In the genomic region with DNA sequence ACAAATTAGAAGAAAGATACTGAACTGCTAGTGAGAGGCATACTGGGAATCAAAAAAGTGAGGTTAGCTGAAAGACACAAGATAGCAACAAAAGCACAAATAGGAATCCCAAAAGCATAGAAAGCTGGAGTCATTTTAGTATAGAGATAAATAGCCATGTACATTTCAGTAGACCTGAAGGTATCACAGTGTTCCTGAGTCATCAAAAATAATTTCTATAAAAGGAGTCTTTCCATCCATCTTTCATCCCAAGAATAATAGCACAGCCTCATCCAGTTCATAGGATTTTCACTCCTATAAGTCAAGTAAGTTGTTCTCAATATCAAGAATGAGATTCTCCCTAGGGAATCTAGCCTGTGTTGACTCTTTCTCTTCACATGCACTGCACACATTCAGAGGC, we compare ENCODE assay signal across 29 cellular contexts.
DNase-seq lines count a peak whose midpoint lies in the region; ATAC-seq, FAIRE-seq and TF ChIP-seq lines count a peak whose summit lies in the region.
"Had no signal": no experiment of that assay in that cellular context is flagged by ENCODE, and none has a peak within 500 bp of the region (broad histone marks: within the 10 kb centered on the region; RNA-seq: fewer than 3 reads in every experiment).

No MANE protein-coding gene starts in this region.

- H3K36me3 ChIP-seq in endodermal cell (ENCODE audit: control insufficient read depth, insufficient read depth, low read length): no peaks in the 10 kb centered on the region
- H3K36me3 ChIP-seq in transverse colon: no peaks in the 10 kb centered on the region
- no peaks in the 10 kb centered on the region for H3K36me3 ChIP-seq in MG63
- H3K36me3 ChIP-seq: esophagus squamous epithelium, Peyer's patch, thyroid gland had no signal

- DNase-seq in A549 (ENCODE audit: low read depth in 1 of 2, low spot score in 1 of 2) (no peak), DMS153 treated with DMSO at 0.1 percent for 48 hours (lab: John Stamatoyannopoulos, UW; ENCODE audit: unreplicated experiment) (peak; percentile 46), NCI-H345 treated with DMSO at 0.1 percent for 48 hours (lab: John Stamatoyannopoulos, UW; ENCODE audit: unreplicated experiment) (peak; percentile 65), endodermal cell (no peak), NCI-H2196 treated with DMSO at 0.1 percent for 48 hours (lab: John Stamatoyannopoulos, UW; ENCODE audit: unreplicated experiment) (no peak), transverse colon (no peak), MG63 (no peak)
- DNase-seq: activated CD4-positive, alpha-beta T cell treated with anti-CD3 and anti-CD28 coated beads for 36 hours; activated gamma-delta T cell treated with Interleukin-2 at 50 U/mL for 16 hours; activated naive CD8-positive, alpha-beta T cell treated with anti-CD3 and anti-CD28 coated beads, Interleukin-2, amount 50 U/mL, for 24 hours; activated T-cell treated with anti-CD3 and anti-CD28 coated beads, Interleukin-2, amount 50 U/mL, for 1 hour; cortex of kidney; esophagus squamous epithelium; KG1; MV-4-11; NCI-H1930; Peyer's patch; stimulated activated naive CD8-positive, alpha-beta T cell treated with anti-CD3 and anti-CD28 coated beads, Interleukin-15, amount 100 ng/mL, for 72 hours; T-helper 1 cell; thyroid gland had no signal

- TF ChIP-seq CTCF in A549 (IDR thresholded peaks at IDR 0.05) (no peak), endodermal cell (conservative IDR thresholded peaks at IDR 0.05) (no peak), transverse colon (IDR thresholded peaks at IDR 0.05) (no peak)

- in situ Hi-C loops in transverse colon (cut with MboI; ENCODE audit: low pct_ligation_motif_present in 1 of 4, low pct_unique_long_range_greater_than_20kb in 1 of 4, low sequenced_read_pairs in 3 of 4): loop anchor here (5.0 to 25.0 kb wide), 5 partner anchors 209 to 489 kb away; a partner anchor contains a TSS

- H3K36me3 Mint-ChIP-seq in endodermal cell (ENCODE audit: low read depth): no peaks in the 10 kb centered on the region
- H3K36me3 Mint-ChIP-seq: CD4-positive, CD25-positive, alpha-beta regulatory T cell; natural killer cell treated with Interleukin-12 subunit alpha and Interleukin-12 subunit beta and Interleukin-15 and Interleukin-18, amount 100 ng/mL, for 72 hours had no signal

- H3K9me3 Mint-ChIP-seq in endodermal cell: no peaks in the 10 kb centered on the region
- H3K9me3 Mint-ChIP-seq: activated naive CD8-positive, alpha-beta T cell treated with anti-CD3 and anti-CD28 coated beads, Interleukin-2, amount 50 U/mL, for 24 hours; CD4-positive, CD25-positive, alpha-beta regulatory T cell; natural killer cell treated with Interleukin-12 subunit alpha and Interleukin-12 subunit beta and Interleukin-15 and Interleukin-18, amount 100 ng/mL, for 72 hours; stimulated activated naive CD8-positive, alpha-beta T cell treated with anti-CD3 and anti-CD28 coated beads, Interleukin-15, amount 100 ng/mL, for 72 hours had no signal

- TF ChIP-seq RAD21 in A549 (conservative IDR thresholded peaks at IDR 0.05 in 1 of 2, IDR thresholded peaks at IDR 0.05 in 1 of 2): no peak

- no peak overlapping the region for H3K27ac Mint-ChIP-seq in endodermal cell
- H3K27ac Mint-ChIP-seq: activated CD4-positive, alpha-beta T cell treated with anti-CD3 and anti-CD28 coated beads for 36 hours; activated naive CD8-positive, alpha-beta T cell treated with anti-CD3 and anti-CD28 coated beads, Interleukin-2, amount 50 U/mL, for 24 hours; CD4-positive, CD25-positive, alpha-beta regulatory T cell; natural killer cell treated with Interleukin-12 subunit alpha and Interleukin-12 subunit beta and Interleukin-15 and Interleukin-18, amount 100 ng/mL, for 72 hours; stimulated activated naive CD8-positive, alpha-beta T cell treated with anti-CD3 and anti-CD28 coated beads, Interleukin-15, amount 100 ng/mL, for 72 hours had no signal

- ATAC-seq in A549 (no peak), HG02852 (IDR thresholded peaks at IDR 0.05; ENCODE audit: unreplicated experiment) (no peak)
- ATAC-seq: activated CD4-positive, alpha-beta T cell treated with anti-CD3 and anti-CD28 coated beads for 36 hours; activated naive CD8-positive, alpha-beta T cell treated with anti-CD3 and anti-CD28 coated beads, Interleukin-2, amount 50 U/mL, for 24 hours; natural killer cell treated with Interleukin-12 subunit alpha and Interleukin-12 subunit beta and Interleukin-15 and Interleukin-18, amount 100 ng/mL, for 72 hours; sciatic nerve; stimulated activated naive CD8-positive, alpha-beta T cell treated with anti-CD3 and anti-CD28 coated beads, Interleukin-15, amount 100 ng/mL, for 72 hours had no signal

- no peak overlapping the region for H3K4me3 Mint-ChIP-seq in endodermal cell
- H3K4me3 Mint-ChIP-seq: activated CD4-positive, alpha-beta T cell treated with anti-CD3 and anti-CD28 coated beads for 36 hours; activated naive CD8-positive, alpha-beta T cell treated with anti-CD3 and anti-CD28 coated beads, Interleukin-2, amount 50 U/mL, for 24 hours; CD4-positive, CD25-positive, alpha-beta regulatory T cell; natural killer cell treated with Interleukin-12 subunit alpha and Interleukin-12 subunit beta and Interleukin-15 and Interleukin-18, amount 100 ng/mL, for 72 hours; stimulated activated naive CD8-positive, alpha-beta T cell treated with anti-CD3 and anti-CD28 coated beads, Interleukin-15, amount 100 ng/mL, for 72 hours had no signal

- POLR2A ChIA-PET in A549 (lab: Yijun Ruan, JAX): no interaction called here

- H3K4me2 ChIP-seq in A549: peak overlapping the region; percentile 21; the same call in 2 of the 3 replicates

- no peak for TF ChIP-seq POLR2A in A549 (IDR thresholded peaks at IDR 0.05; ENCODE audit: low read length)
- TF ChIP-seq POLR2A in transverse colon (IDR thresholded peaks at IDR 0.05): no peak

- TF ChIP-seq EP300 in A549 (IDR thresholded peaks at IDR 0.05) (no peak), transverse colon (IDR thresholded peaks at IDR 0.05; ENCODE audit: low read depth) (no peak)

- no peak overlapping the region for H3K9ac ChIP-seq in endodermal cell (ENCODE audit: extremely low read depth, low read length, poor library complexity, severe bottlenecking)
- H3K9ac ChIP-seq: parathyroid adenoma had no signal

- H3K9me3 ChIP-seq in A549 (no peaks in the 10 kb centered on the region), endodermal cell (ENCODE audit: control insufficient read depth, low read length) (no peaks in the 10 kb centered on the region), transverse colon (no peaks in the 10 kb centered on the region), MG63 (no peaks in the 10 kb centered on the region)
- H3K9me3 ChIP-seq: esophagus squamous epithelium, Peyer's patch, thyroid gland had no signal

- peaks cover 20% of the 10 kb centered on the region for H3K4me1 Mint-ChIP-seq in endodermal cell
- H3K4me1 Mint-ChIP-seq: CD4-positive, CD25-positive, alpha-beta regulatory T cell; stimulated activated naive CD8-positive, alpha-beta T cell treated with anti-CD3 and anti-CD28 coated beads, Interleukin-15, amount 100 ng/mL, for 72 hours had no signal

- H3K4me1 ChIP-seq in A549 (peaks cover 35% of the 10 kb centered on the region), endodermal cell (ENCODE audit: control insufficient read depth, insufficient read depth, low read length) (peaks cover 10% of the 10 kb centered on the region), transverse colon (peaks cover 0 to 19% (median 8%) of the 10 kb centered on the region in 4 donors)
- H3K4me1 ChIP-seq: parathyroid adenoma, thyroid gland had no signal

- H3K4me3 ChIP-seq in A549 (no peak overlapping the region), endodermal cell (ENCODE audit: low read length) (no peak overlapping the region), transverse colon (no peak overlapping the region), MG63 (no peak overlapping the region)
- H3K4me3 ChIP-seq: esophagus squamous epithelium, Peyer's patch, thyroid gland had no signal

- peaks cover 5% of the 10 kb centered on the region for H3K27me3 Mint-ChIP-seq in endodermal cell (ENCODE audit: insufficient read depth)
- H3K27me3 Mint-ChIP-seq: activated naive CD8-positive, alpha-beta T cell treated with anti-CD3 and anti-CD28 coated beads, Interleukin-2, amount 50 U/mL, for 24 hours; stimulated activated naive CD8-positive, alpha-beta T cell treated with anti-CD3 and anti-CD28 coated beads, Interleukin-15, amount 100 ng/mL, for 72 hours had no signal

- intact Hi-C loops in transverse colon (cut with DNase I; ENCODE audit: low total_unique reads): no loop called here

- H3K27ac ChIP-seq in A549 (peak overlapping the region in 1 of 2 experiments; percentile 85; a peak in 4 of 6 replicates), endodermal cell (ENCODE audit: low read depth, low read length) (peak overlapping the region; percentile 42), transverse colon (no peak overlapping the region)
- H3K27ac ChIP-seq: esophagus squamous epithelium, parathyroid adenoma, Peyer's patch, thyroid gland had no signal

- FAIRE-seq in A549 (lab: Jason Lieb, UNC): no peak
- FAIRE-seq: bronchial epithelial cell, D721Med, G401.6, islet of Langerhans had no signal

- H3K27me3 ChIP-seq in endodermal cell (ENCODE audit: control insufficient read depth, insufficient read depth, low read length, poor library complexity, severe bottlenecking) (no peaks in the 10 kb centered on the region), transverse colon (no peaks in the 10 kb centered on the region), MG63 (no peaks in the 10 kb centered on the region)
- H3K27me3 ChIP-seq: Peyer's patch, thyroid gland had no signal

- CTCF ChIA-PET in A549 (lab: Yijun Ruan, JAX): interaction anchor here (0.8 to 18.2 kb wide), 10 partner anchors 12 to 443 kb away, joined by 3 to 761 read pairs (median 32); no protein-coding TSS in a partner anchor

TF ChIP-seq in A549, 52 proteins besides CTCF, POLR2A, EP300 and RAD21 (continues in another document):
- TF ChIP-seq RCOR1 (IDR thresholded peaks at IDR 0.05; ENCODE audit: low read depth, low read length) (no peak), JUNB (IDR thresholded peaks at IDR 0.05) (no peak), KDM1A (IDR thresholded peaks at IDR 0.05; ENCODE audit: low read depth) (no peak), MAFK (IDR thresholded peaks at IDR 0.05; ENCODE audit: partially characterized antibody) (peak; percentile 68)
- TF ChIP-seq, protein P1, sequence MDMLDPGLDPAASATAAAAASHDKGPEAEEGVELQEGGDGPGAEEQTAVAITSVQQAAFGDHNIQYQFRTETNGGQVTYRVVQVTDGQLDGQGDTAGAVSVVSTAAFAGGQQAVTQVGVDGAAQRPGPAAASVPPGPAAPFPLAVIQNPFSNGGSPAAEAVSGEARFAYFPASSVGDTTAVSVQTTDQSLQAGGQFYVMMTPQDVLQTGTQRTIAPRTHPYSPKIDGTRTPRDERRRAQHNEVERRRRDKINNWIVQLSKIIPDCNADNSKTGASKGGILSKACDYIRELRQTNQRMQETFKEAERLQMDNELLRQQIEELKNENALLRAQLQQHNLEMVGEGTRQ (IDR thresholded peaks at IDR 0.05): no peak

Comparison
In these comparisons a context has a peak if more than half of its experiments do, and no peak if none do; other contexts are left out.
1. DNase-seq: peak in DMS153 treated with DMSO at 0.1 percent for 48 hours (single experiment) and NCI-H345 treated with DMSO at 0.1 percent for 48 hours (single experiment); none in A549 (0 of 2), endodermal cell (single experiment), NCI-H2196 treated with DMSO at 0.1 percent for 48 hours (single experiment), transverse colon (single experiment) and MG63 (single experiment).